9 cellular contexts compared by ENCODE assay signal in the genomic region with DNA sequence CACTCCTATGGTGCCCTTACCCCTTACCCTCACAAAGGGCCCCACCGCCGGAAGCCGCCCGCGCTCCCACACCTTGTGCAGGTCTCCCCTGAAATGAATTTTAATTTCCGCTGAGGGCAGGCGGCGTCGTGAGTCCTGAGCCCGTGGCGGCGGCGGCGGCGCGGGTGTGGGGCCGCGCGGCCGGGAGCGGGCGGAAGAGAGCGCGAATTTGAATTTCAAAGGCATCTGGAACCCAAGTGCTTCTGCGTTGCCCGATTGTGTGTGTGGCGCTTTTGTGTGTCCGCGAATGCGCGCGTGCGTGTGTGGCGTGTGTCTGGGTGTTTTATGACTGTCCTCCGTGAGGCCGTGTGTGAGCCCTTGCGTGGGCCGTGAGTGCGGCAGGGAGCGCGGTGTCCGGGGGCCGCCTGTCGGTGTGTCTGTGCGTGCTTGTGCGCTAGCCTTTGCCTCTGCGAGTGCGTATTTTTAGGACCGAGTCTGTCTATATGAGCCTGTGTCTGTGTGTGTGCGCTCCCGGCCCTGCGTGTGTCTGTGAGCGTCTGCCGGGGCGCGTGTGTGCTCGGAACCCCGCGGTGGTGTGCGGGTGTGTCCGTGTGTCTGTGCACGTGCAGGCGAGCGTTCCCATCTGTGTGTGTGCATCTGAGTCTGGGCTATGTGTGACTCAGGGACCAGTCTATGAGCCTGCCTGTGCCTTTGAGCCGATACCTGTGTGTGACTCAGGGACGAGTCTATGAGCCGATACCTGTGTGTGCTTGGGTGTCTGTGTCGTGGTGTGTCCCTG. TPM values are rescaled to one million over a fixed set of nuclear protein-coding genes. Genes with fewer than 3 reads are reported as not detected.
DNase-seq lines count a peak whose midpoint lies in the region; ATAC-seq and TF ChIP-seq lines count a peak whose summit lies in the region.
"Had no signal": no experiment of that assay in that cellular context is flagged by ENCODE, and none has a peak within 500 bp of the region (broad histone marks: within the 10 kb centered on the region; RNA-seq: fewer than 3 reads in every experiment).

No MANE protein-coding gene starts in this region.

- no peaks in the 10 kb centered on the region for H3K36me3 Mint-ChIP-seq in HFFc6 (ENCODE audit: low read depth)

- peak overlapping the region; percentile 81 for H3K4me3 Mint-ChIP-seq in HFFc6

- peaks cover 9% of the 10 kb centered on the region for H3K4me1 Mint-ChIP-seq in HFFc6 (ENCODE audit: low read depth)

- H3K9me3 Mint-ChIP-seq in HFFc6: no peaks in the 10 kb centered on the region

- peaks cover 6% of the 10 kb centered on the region for H3K4me1 ChIP-seq in iPS-15b (ENCODE audit: control insufficient read depth, insufficient read depth, low read length)

- no peaks in the 10 kb centered on the region for H3K9me3 ChIP-seq in iPS-15b (ENCODE audit: control insufficient read depth, insufficient read depth, low read length)

- H3K4me3 ChIP-seq in iPS-15b (ENCODE audit: low read depth, low read length): peak overlapping the region; percentile 48

- no peak overlapping the region for H3K27ac Mint-ChIP-seq in HFFc6

- peaks cover 52% of the 10 kb centered on the region for H3K27me3 ChIP-seq in iPS-15b (ENCODE audit: control insufficient read depth, insufficient read depth, low read length)

- H3K36me3 ChIP-seq in iPS-15b (ENCODE audit: control insufficient read depth, insufficient read depth, low read length): no peaks in the 10 kb centered on the region

- ATAC-seq in GM18502 (IDR thresholded peaks at IDR 0.05; ENCODE audit: poor library complexity, unreplicated experiment): no peak
- ATAC-seq in HG03354 (IDR thresholded peaks at IDR 0.05; ENCODE audit: poor library complexity, severe bottlenecking, unreplicated experiment): no peak
- ATAC-seq: HCT116 had no signal

- TF ChIP-seq CTCF in HFFc6 (IDR thresholded peaks at IDR 0.05): no peak; the same call in 1 of the 2 replicates

- DNase-seq in HFFc6 (no peak), pons (ENCODE audit: low spot score) (no peak), D341Med (ENCODE audit: low spot score) (no peak)
- DNase-seq in activated effector memory CD4-positive, alpha-beta T cell treated with Interleukin-2 at 50 U/mL for 16 hours: peak; percentile 21
- peak; percentile 61 for DNase-seq in stimulated activated CD4-positive, alpha-beta T cell treated with anti-CD3 and anti-CD28 coated beads, Interleukin-4, amount 100 ng/mL, for 1 hour

- peaks cover 53% of the 10 kb centered on the region for H3K27me3 Mint-ChIP-seq in HFFc6 (ENCODE audit: insufficient read depth)

- peak overlapping the region; percentile 40 for H3K9ac ChIP-seq in iPS-15b (ENCODE audit: low read depth, low read length)

RNA-seq across cellular contexts. Expression of a gene that starts 7.9 kb away (rescaled TPM):
- total RNA-seq in HFFc6 (2021; fragmentation: NEBNext Ultra II Directional; extraction: Animal tissue kit (Norgen Biotek cat#: 25700)): 1 to 10 TPM; 4.9 to 8.8 (median 6.4) TPM

RNA-seq across cellular contexts. Expression of a gene that starts 43.7 kb away (rescaled TPM):
- total RNA-seq in HFFc6 (2021; fragmentation: NEBNext Ultra II Directional; extraction: Animal tissue kit (Norgen Biotek cat#: 25700)): 10 to 100 TPM; 33.7 to 40.4 (median 35.8) TPM

Comparison
In these comparisons a context has a peak if more than half of its experiments do, and no peak if none do; other contexts are left out.
1. DNase-seq: peak in activated effector memory CD4-positive, alpha-beta T cell treated with Interleukin-2 at 50 U/mL for 16 hours (single experiment) and stimulated activated CD4-positive, alpha-beta T cell treated with anti-CD3 and anti-CD28 coated beads, Interleukin-4, amount 100 ng/mL, for 1 hour (single experiment); none in HFFc6 (single experiment), pons (single experiment) and D341Med (single experiment).